In the genomic region with DNA sequence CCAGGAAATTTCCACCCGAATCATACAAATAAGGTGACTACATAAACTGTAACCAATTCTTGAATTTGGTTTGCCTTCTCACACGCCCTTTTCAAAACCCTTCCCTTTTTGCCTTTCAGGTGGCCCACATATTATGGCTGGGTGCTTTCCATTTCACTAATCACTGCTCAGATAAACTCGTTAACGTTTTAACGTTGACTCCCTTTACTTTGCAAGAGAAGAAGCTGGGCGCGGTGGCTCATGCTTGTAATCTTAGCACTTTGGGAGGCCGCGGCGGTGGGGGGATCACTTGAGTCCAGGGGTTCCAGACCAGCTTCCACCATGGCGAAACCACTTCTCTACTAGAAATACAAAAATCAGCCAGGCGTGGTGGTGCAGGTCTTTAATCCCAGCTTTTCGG, we compare ENCODE assay signal across 9 cellular contexts. TPM values are rescaled to one million over a fixed set of nuclear protein-coding genes. Genes with fewer than 3 reads are reported as not detected.
DNase-seq lines count a peak whose midpoint lies in the region; ATAC-seq and TF ChIP-seq lines count a peak whose summit lies in the region.
"Had no signal": no experiment of that assay in that cellular context is flagged by ENCODE, and none has a peak within 500 bp of the region (broad histone marks: within the 10 kb centered on the region; RNA-seq: fewer than 3 reads in every experiment).

No MANE protein-coding gene starts in this region.

- peaks cover 28 to 35% (median 31%) of the 10 kb centered on the region in 3 donors for H3K27me3 Mint-ChIP-seq in CD14-positive monocyte (ENCODE audit: low read depth in 3 of 3)
- peaks cover 7 to 19% of the 10 kb centered on the region in 2 donors for H3K27me3 Mint-ChIP-seq in natural killer cell treated with Interleukin-12 subunit alpha and Interleukin-12 subunit beta and Interleukin-15 and Interleukin-18, amount 100 ng/mL, for 72 hours

- WGBS in HUES64 = 3% methylated on average over 13 of the region's 13 CpGs

- H3K27ac ChIP-seq in HUES64 (ENCODE audit: low read depth, low read length) (peak overlapping the region; percentile 94), coronary artery (no peak overlapping the region)

- H3K27me3 ChIP-seq in HUES64 (ENCODE audit: insufficient read depth, low read length) = no peaks in the 10 kb centered on the region

- H3K4me3 ChIP-seq in HUES64 (ENCODE audit: low read length) = peak overlapping the region; percentile 86
- peak overlapping the region; percentile 71 for H3K4me3 ChIP-seq in coronary artery

- ATAC-seq in natural killer cell treated with Interleukin-12 subunit alpha and Interleukin-12 subunit beta and Interleukin-15 and Interleukin-18, amount 100 ng/mL, for 72 hours = no peak
- no peak for ATAC-seq in GM18909 (IDR thresholded peaks at IDR 0.05; ENCODE audit: poor library complexity, unreplicated experiment)
- no peak for ATAC-seq in GM21381 (IDR thresholded peaks at IDR 0.05; ENCODE audit: unreplicated experiment)

- peaks cover 6% of the 10 kb centered on the region; the same call in 1 of the 2 replicates for H3K9me3 ChIP-seq in HUES64 (ENCODE audit: insufficient read depth, low read depth, low read length)

- H3K4me1 Mint-ChIP-seq in CD14-positive monocyte = peaks cover 10% of the 10 kb centered on the region
- no peaks in the 10 kb centered on the region for H3K4me1 Mint-ChIP-seq in natural killer cell treated with Interleukin-12 subunit alpha and Interleukin-12 subunit beta and Interleukin-15 and Interleukin-18, amount 100 ng/mL, for 72 hours (ENCODE audit: low read depth in 2 of 2)

- no peak for DNase-seq in CD14-positive monocyte (ENCODE audit: low spot score)
- DNase-seq in coronary artery (ENCODE audit: low spot score) = no peak
- no peak for DNase-seq in natural killer cell treated with Interleukin-12 subunit alpha and Interleukin-12 subunit beta and Interleukin-15 and Interleukin-18, amount 100 ng/mL, for 72 hours (ENCODE audit: low spot score)
- DNase-seq in NCI-H1105 (lab: John Stamatoyannopoulos, UW) = no peak
- DNase-seq in KG1 (lab: John Stamatoyannopoulos, UW) = no peak
- DNase-seq: NCI-H1417 had no signal

- intact Hi-C loops in CD14-positive monocyte (cut with micrococcal nuclease) = no loop called here

- 0 out of 2 replicates have a peak, but pooled peaks cover 2% of the 10 kb centered on the region for H3K4me1 ChIP-seq in HUES64 (ENCODE audit: insufficient read depth, low read length)

- peak overlapping the region; percentile 37 to 76 for H3K4me3 Mint-ChIP-seq in CD14-positive monocyte
- H3K4me3 Mint-ChIP-seq in natural killer cell treated with Interleukin-12 subunit alpha and Interleukin-12 subunit beta and Interleukin-15 and Interleukin-18, amount 100 ng/mL, for 72 hours = peak overlapping the region; percentile 27

- no peaks in the 10 kb centered on the region for H3K36me3 Mint-ChIP-seq in CD14-positive monocyte
- H3K36me3 Mint-ChIP-seq in natural killer cell treated with Interleukin-12 subunit alpha and Interleukin-12 subunit beta and Interleukin-15 and Interleukin-18, amount 100 ng/mL, for 72 hours = no peaks in the 10 kb centered on the region

- TF ChIP-seq CTCF in CD14-positive monocyte (IDR thresholded peaks at IDR 0.05) (no peak), coronary artery (IDR thresholded peaks at IDR 0.05) (no peak)

- peaks cover 13 to 64% (median 48%) of the 10 kb centered on the region in 7 donors for H3K9me3 Mint-ChIP-seq in CD14-positive monocyte
- no peaks in the 10 kb centered on the region for H3K9me3 Mint-ChIP-seq in natural killer cell treated with Interleukin-12 subunit alpha and Interleukin-12 subunit beta and Interleukin-15 and Interleukin-18, amount 100 ng/mL, for 72 hours

- H3K27ac Mint-ChIP-seq in CD14-positive monocyte = no peak overlapping the region
- no peak overlapping the region for H3K27ac Mint-ChIP-seq in natural killer cell treated with Interleukin-12 subunit alpha and Interleukin-12 subunit beta and Interleukin-15 and Interleukin-18, amount 100 ng/mL, for 72 hours

- H3K9ac ChIP-seq in HUES64 (ENCODE audit: low read depth, low read length) = peak overlapping the region; percentile 90

- peaks cover 3% of the 10 kb centered on the region; the same call in 1 of the 2 replicates for H3K36me3 ChIP-seq in HUES64 (ENCODE audit: insufficient read depth, low read length)

RNA-seq across cellular contexts. Expression of a gene that starts 19.8 kb away (rescaled TPM):
- 1 to 10 TPM; 3.5 to 5.5 TPM for polyA plus RNA-seq in CD14-positive monocyte
- polyA plus RNA-seq in HUES64 (2013, experiment 1 of 2) = 17.2 TPM
- polyA plus RNA-seq in HUES64 (2013, experiment 2 of 2) = 22.8 TPM
- 10 to 100 TPM; 37.0 to 38.2 TPM for total RNA-seq in natural killer cell treated with Interleukin-12 subunit alpha and Interleukin-12 subunit beta and Interleukin-15 and Interleukin-18, amount 100 ng/mL, for 72 hours
